ENCODE assay signal across 1 cellular context in the genomic region with DNA sequence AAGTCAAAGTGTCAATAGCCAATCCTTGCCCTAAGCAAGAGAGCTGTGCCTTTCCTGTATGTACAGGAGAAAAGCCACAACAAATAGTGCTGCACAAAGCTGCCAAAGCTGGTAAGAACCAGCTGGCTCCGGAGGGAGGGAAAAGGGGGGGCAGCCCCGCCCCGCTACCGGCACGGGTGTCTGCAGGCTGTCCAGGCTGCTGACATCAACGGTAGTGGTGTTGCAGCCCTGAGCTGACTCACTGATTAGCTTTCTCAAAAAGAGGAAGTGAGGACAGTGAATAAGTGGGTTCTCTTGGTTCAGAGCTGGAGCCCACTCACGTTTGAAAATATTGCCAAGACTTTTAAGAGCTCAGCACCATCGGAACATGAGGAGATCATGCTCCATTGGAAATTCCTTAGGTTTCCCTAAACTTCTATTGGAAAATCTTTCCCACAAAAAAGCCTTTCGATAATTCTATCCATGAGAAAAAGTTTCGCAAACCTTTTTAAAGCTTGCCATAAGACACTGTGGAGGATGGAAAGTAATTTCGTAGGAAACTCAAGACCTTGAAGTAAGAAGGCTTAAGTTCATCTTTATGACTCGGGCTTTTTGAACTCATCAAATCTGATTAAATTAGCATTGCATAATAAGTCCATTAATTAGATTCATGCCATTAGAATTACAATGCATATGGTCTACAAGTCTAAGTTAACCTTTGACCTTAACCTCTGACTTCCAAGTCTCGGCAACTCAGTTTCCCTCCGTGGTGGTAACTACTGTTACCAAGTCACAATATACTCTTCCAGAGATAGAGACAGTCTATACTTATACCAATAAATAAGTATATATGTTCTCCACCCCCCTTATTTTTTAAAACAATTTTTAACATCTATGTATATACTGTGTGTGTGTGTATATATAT.
TF ChIP-seq lines count a peak whose summit lies in the region.

No MANE protein-coding gene starts in this region.

TF ChIP-seq in HEK293, 187 proteins besides CTCF, POLR2A, EP300 and RAD21 (continued from another document):
- TF ChIP-seq, protein P1, sequence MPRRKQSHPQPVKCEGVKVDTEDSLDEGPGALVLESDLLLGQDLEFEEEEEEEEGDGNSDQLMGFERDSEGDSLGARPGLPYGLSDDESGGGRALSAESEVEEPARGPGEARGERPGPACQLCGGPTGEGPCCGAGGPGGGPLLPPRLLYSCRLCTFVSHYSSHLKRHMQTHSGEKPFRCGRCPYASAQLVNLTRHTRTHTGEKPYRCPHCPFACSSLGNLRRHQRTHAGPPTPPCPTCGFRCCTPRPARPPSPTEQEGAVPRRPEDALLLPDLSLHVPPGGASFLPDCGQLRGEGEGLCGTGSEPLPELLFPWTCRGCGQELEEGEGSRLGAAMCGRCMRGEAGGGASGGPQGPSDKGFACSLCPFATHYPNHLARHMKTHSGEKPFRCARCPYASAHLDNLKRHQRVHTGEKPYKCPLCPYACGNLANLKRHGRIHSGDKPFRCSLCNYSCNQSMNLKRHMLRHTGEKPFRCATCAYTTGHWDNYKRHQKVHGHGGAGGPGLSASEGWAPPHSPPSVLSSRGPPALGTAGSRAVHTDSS (tag by site-specific recombination; IDR thresholded peaks at IDR 0.05): no peak
- TF ChIP-seq ZNF184 (tag by site-specific recombination; IDR thresholded peaks at IDR 0.05) (peak; percentile 73; the same call in 1 of the 2 replicates), ZNF292 (tag by site-specific recombination; IDR thresholded peaks at IDR 0.05; ENCODE audit: borderline replicate concordance, low read depth) (no peak), ZNF530 (tag by site-specific recombination; IDR thresholded peaks at IDR 0.05; ENCODE audit: low read depth) (no peak), KLF16 (tag by site-specific recombination; IDR thresholded peaks at IDR 0.05) (no peak), ZNF514 (tag by site-specific recombination; IDR thresholded peaks at IDR 0.05) (no peak), SETDB1 (IDR thresholded peaks at IDR 0.05; ENCODE audit: insufficient read length, low read length) (no peak)
- TF ChIP-seq, protein P2, sequence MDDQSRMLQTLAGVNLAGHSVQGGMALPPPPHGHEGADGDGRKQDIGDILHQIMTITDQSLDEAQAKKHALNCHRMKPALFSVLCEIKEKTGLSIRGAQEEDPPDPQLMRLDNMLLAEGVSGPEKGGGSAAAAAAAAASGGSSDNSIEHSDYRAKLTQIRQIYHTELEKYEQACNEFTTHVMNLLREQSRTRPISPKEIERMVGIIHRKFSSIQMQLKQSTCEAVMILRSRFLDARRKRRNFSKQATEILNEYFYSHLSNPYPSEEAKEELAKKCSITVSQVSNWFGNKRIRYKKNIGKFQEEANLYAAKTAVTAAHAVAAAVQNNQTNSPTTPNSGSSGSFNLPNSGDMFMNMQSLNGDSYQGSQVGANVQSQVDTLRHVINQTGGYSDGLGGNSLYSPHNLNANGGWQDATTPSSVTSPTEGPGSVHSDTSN (CRISPR knock-in tag; IDR thresholded peaks at IDR 0.05): no peak
TF ChIP-seq in HEK293: peak in this region for 28.
